ENCODE assay signal across 12 cellular contexts in the genomic region with DNA sequence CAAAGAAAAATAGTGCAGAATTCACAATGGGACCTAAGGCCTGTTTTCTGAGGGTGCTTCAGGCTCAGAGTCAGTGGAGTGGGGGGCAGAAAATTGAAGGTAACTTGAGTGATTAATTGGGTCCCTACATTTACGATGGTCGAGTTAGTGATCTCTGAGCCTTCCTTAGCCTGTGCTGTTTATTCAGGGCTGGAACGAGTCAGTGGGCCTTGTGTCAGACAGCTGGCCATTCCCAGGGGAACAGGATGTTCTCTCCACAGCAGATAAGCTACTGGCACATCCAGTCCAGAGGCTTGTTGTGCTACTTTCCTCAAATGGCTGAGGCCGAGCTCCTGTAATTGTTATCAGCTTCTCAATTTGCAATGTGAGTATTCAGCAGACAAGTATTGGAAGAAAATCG. TPM values are rescaled to one million over a fixed set of nuclear protein-coding genes. Genes with fewer than 3 reads are reported as not detected.
DNase-seq lines count a peak whose midpoint lies in the region; ATAC-seq and TF ChIP-seq lines count a peak whose summit lies in the region.
"Had no signal": no experiment of that assay in that cellular context is flagged by ENCODE, and none has a peak within 500 bp of the region (broad histone marks: within the 10 kb centered on the region; RNA-seq: fewer than 3 reads in every experiment).

No MANE protein-coding gene starts in this region.

- BruUV-seq in mammary epithelial cell (replicated peaks; lab: Mats Ljungman, UMichigan) = no TSS peak

- H2AFZ ChIP-seq in mammary epithelial cell (ENCODE audit: low read depth, low read length) = peak overlapping the region; percentile 66

- no peak for TF ChIP-seq CTCF in mammary epithelial cell (conservative IDR thresholded peaks at IDR 0.05 in 1 of 2, IDR thresholded peaks at IDR 0.05 in 1 of 2; ENCODE audit: extremely low read depth in 1 of 2, insufficient read depth in 1 of 2, low read depth in 1 of 2, low read length in 2 of 2)

- no peak for ATAC-seq in GM21717 (IDR thresholded peaks at IDR 0.05; ENCODE audit: unreplicated experiment)
- ATAC-seq: left lung had no signal

- DNase-seq in MG63 (peak; percentile 9), mammary epithelial cell (no peak), left kidney (ENCODE audit: low read depth, low spot score) (peak; percentile 63), HK-2 (ENCODE audit: unreplicated experiment) (no peak)
- no peak for DNase-seq in activated CD8-positive, alpha-beta memory T cell treated with anti-CD3 and anti-CD28 coated beads, Interleukin-2, amount 50 U/mL, for 48 hours
- DNase-seq: activated CD4-positive, alpha-beta T cell treated with anti-CD3 and anti-CD28 coated beads, Interleukin-2, amount 10 ng/mL, durations not matched to agents 7 days and 5 days; activated naive CD8-positive, alpha-beta T cell treated with anti-CD3 and anti-CD28 coated beads, Interleukin-2, amount 10 ng/mL, durations not matched to agents 7 days and 5 days; left lung; NCI-H1694 treated with DMSO at 0.1 percent for 48 hours; SHP77 treated with DMSO at 0.1 percent for 48 hours had no signal

- CTCF ChIA-PET in mammary epithelial cell (lab: Charles Lee; ENCODE audit: low non-redundant PET) = no interaction called here

- H3K79me2 ChIP-seq in mammary epithelial cell (ENCODE audit: insufficient read depth, low read length) = no peaks in the 10 kb centered on the region

- no peaks in the 10 kb centered on the region for H4K20me1 ChIP-seq in mammary epithelial cell (ENCODE audit: insufficient read depth, low read length)

- H3K4me3 ChIP-seq in MG63 (no peak overlapping the region), mammary epithelial cell (replicated peaks in 1 of 3; ENCODE audit: insufficient read depth in 1 of 3, low read depth in 2 of 3, low read length in 3 of 3) (no peak overlapping the region)
- H3K4me3 ChIP-seq: left lung had no signal

- 89% methylated on average over 5 of the region's 5 CpGs for WGBS in mammary epithelial cell (ENCODE audit: low coverage, missing lambda C conversion rate)

- H3K36me3 ChIP-seq in MG63 = no peaks in the 10 kb centered on the region
- no peaks in the 10 kb centered on the region for H3K36me3 ChIP-seq in mammary epithelial cell (ENCODE audit: insufficient read depth, low read length)
- H3K36me3 ChIP-seq: left lung had no signal

- H3K27ac ChIP-seq in mammary epithelial cell (ENCODE audit: insufficient read depth, low read depth, low read length) (peak overlapping the region; percentile 40), temporal lobe (ENCODE audit: low read depth, low read length) (peak overlapping the region; percentile 52)
- H3K27ac ChIP-seq: left lung had no signal

- H3K9ac ChIP-seq in mammary epithelial cell (ENCODE audit: insufficient read depth, low read length) = no peak overlapping the region

- H3K27me3 ChIP-seq in MG63 = no peaks in the 10 kb centered on the region
- no peaks in the 10 kb centered on the region for H3K27me3 ChIP-seq in mammary epithelial cell (ENCODE audit: insufficient read depth, low read length)
- H3K27me3 ChIP-seq: left lung had no signal

- no peaks in the 10 kb centered on the region for H3K9me3 ChIP-seq in MG63
- no peaks in the 10 kb centered on the region for H3K9me3 ChIP-seq in mammary epithelial cell (replicated peaks; ENCODE audit: insufficient read depth, low read length)
- H3K9me3 ChIP-seq: left lung had no signal

- intact Hi-C loops in mammary epithelial cell (cut with micrococcal nuclease) = no loop called here

- no peak overlapping the region for H3K4me2 ChIP-seq in mammary epithelial cell (ENCODE audit: insufficient read depth, low read depth, low read length)

- H3K4me1 ChIP-seq in mammary epithelial cell (ENCODE audit: insufficient read depth, low read length) = peaks cover 33% of the 10 kb centered on the region
- H3K4me1 ChIP-seq: left lung had no signal

- dilution Hi-C loops in mammary epithelial cell (cut with HindIII; ENCODE audit: low sequenced_read_pairs) = no loop called here

- in situ Hi-C loops in mammary epithelial cell (cut with MboI; ENCODE audit: low sequenced_read_pairs in 2 of 2) = no loop called here

RNA-seq across cellular contexts. Expression of a gene that starts 29.2 kb away (rescaled TPM):
- 0.07 and 3.7 TPM in 2 replicates for total RNA-seq in MG63 (2014; rRNA removed; shearing (Covaris generic); ENCODE audit: low replicate concordance)
- total RNA-seq in mammary epithelial cell (10 to 100 TPM; 29.8 to 32.7 TPM), temporal lobe (28.3 TPM)
- 11.9 TPM for polyA plus RNA-seq in mammary epithelial cell
- polyA minus RNA-seq in mammary epithelial cell = 22.9 TPM
- total RNA-seq: activated CD4-positive, alpha-beta T cell treated with anti-CD3 and anti-CD28 coated beads, Interleukin-2, amount 10 ng/mL, durations not matched to agents 7 days and 5 days; activated naive CD8-positive, alpha-beta T cell treated with anti-CD3 and anti-CD28 coated beads, Interleukin-2, amount 10 ng/mL, durations not matched to agents 7 days and 5 days had no signal

Comparison
In these comparisons a context has a peak if more than half of its experiments do, and no peak if none do; other contexts are left out.
1. DNase-seq: peak in MG63 (single experiment) and left kidney (single experiment); none in mammary epithelial cell (single experiment), activated CD8-positive, alpha-beta memory T cell treated with anti-CD3 and anti-CD28 coated beads, Interleukin-2, amount 50 U/mL, for 48 hours (single experiment) and HK-2 (single experiment).